In the genomic region with DNA sequence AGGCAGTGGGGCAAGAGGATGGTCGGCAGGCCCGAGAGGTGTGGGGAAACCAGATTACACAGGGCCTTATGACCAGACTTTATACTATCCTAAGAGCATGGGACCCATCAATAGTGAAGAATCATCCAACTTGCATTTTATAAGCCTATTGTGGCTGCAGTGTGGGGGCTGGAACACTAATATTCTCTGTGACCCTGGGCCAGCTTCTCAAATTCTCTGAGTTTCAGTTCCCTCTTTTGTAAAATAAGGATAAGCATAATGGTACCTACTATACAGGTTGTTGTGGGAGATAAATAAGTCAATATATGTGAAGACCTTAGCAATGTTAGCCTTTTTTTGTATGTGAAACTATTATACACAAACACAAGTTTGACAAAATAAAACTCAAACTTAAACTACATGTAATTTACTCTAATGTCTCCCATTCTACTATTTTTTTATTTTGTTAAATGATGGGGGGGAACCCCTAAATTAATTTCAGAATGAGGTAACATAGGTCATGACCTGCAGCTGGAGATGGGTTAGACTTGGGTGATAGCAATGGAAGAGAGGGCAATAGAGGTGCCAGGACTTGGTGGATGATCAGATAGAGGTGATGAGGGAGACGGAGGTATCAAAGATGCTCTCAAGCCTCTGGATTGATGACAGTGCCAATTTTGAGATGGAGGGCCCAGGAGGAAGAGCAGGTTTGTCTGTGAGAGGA, we compare ENCODE assay signal across 12 cellular contexts. TPM values are rescaled to one million over a fixed set of nuclear protein-coding genes. Genes with fewer than 3 reads are reported as not detected.
DNase-seq lines count a peak whose midpoint lies in the region; ATAC-seq and TF ChIP-seq lines count a peak whose summit lies in the region.
"Had no signal": no experiment of that assay in that cellular context is flagged by ENCODE, and none has a peak within 500 bp of the region (broad histone marks: within the 10 kb centered on the region; RNA-seq: fewer than 3 reads in every experiment).

No MANE protein-coding gene starts in this region.

- CTCF ChIA-PET in Calu3 (lab: Charles Lee): no interaction called here

- TF ChIP-seq CTCF in ascending aorta (IDR thresholded peaks at IDR 0.05): no peak
- TF ChIP-seq CTCF in Calu3 (IDR thresholded peaks at IDR 0.05; ENCODE audit: unreplicated experiment): no peak

- peak overlapping the region; percentile 29 for H3K27ac Mint-ChIP-seq in T-helper 1 cell treated with Interleukin-12 subunit alpha and Interleukin-12 subunit beta and Interleukin-4 antibody, amounts not matched to agents 30 μg/mL and 1 μg/mL, for 36 hours
- peak overlapping the region in 1 of 6 donors; percentile 2 for H3K27ac Mint-ChIP-seq in naive B cell
- no peak overlapping the region for H3K27ac Mint-ChIP-seq in Calu3 (ENCODE audit: unreplicated experiment)
- H3K27ac Mint-ChIP-seq: T-helper 17 cell had no signal

- no peaks in the 10 kb centered on the region for H3K9me3 ChIP-seq in ascending aorta

- DNase-seq in T-helper 1 cell (no peak), naive B cell (no peak), ascending aorta (ENCODE audit: low spot score in 2 of 2) (no peak), Calu3 (no peak)
- no peak for DNase-seq in stimulated activated CD4-positive, alpha-beta T cell treated with anti-CD3 and anti-CD28 coated beads, Interleukin-12 subunit alpha, Interleukin-12 subunit beta, amount 100 ng/mL, for 4 hours
- DNase-seq: activated effector memory CD4-positive, alpha-beta T cell treated with anti-CD3 and anti-CD28 coated beads, Interleukin-2, amount 50 U/mL, for 16 hours; NCI-H526 treated with DMSO at 0.1 percent for 48 hours; T-helper 17 cell; tibial artery had no signal

- no peaks in the 10 kb centered on the region for H3K27me3 Mint-ChIP-seq in T-helper 1 cell treated with Interleukin-12 subunit alpha and Interleukin-12 subunit beta and Interleukin-4 antibody, amounts not matched to agents 30 μg/mL and 1 μg/mL, for 36 hours (ENCODE audit: low read depth)
- no peaks in the 10 kb centered on the region for H3K27me3 Mint-ChIP-seq in naive B cell
- no peaks in the 10 kb centered on the region for H3K27me3 Mint-ChIP-seq in Calu3 (ENCODE audit: unreplicated experiment)
- H3K27me3 Mint-ChIP-seq: T-helper 17 cell had no signal

- peaks cover 7% of the 10 kb centered on the region for H3K9me3 Mint-ChIP-seq in T-helper 1 cell treated with Interleukin-12 subunit alpha and Interleukin-12 subunit beta and Interleukin-4 antibody, amounts not matched to agents 30 μg/mL and 1 μg/mL, for 36 hours
- H3K9me3 Mint-ChIP-seq in naive B cell: peaks cover 0 to 14% (median 5%) of the 10 kb centered on the region in 7 donors
- no peaks in the 10 kb centered on the region for H3K9me3 Mint-ChIP-seq in Calu3 (ENCODE audit: low read depth, unreplicated experiment)

- no peak overlapping the region for H3K4me3 ChIP-seq in ascending aorta
- H3K4me3 ChIP-seq: tibial artery had no signal

- ATAC-seq in GM21825 (IDR thresholded peaks at IDR 0.05; ENCODE audit: unreplicated experiment): peak; percentile 73
- peak; percentile 73 for ATAC-seq in HG03196 (IDR thresholded peaks at IDR 0.05; ENCODE audit: unreplicated experiment)
- peak; percentile 47 to 62 for ATAC-seq in naive B cell (ENCODE audit: low read depth in 2 of 2)
- ATAC-seq: T-helper 17 cell had no signal

- no peak overlapping the region for H3K27ac ChIP-seq in ascending aorta
- H3K27ac ChIP-seq: tibial artery had no signal

- H3K36me3 Mint-ChIP-seq in T-helper 1 cell treated with Interleukin-12 subunit alpha and Interleukin-12 subunit beta and Interleukin-4 antibody, amounts not matched to agents 30 μg/mL and 1 μg/mL, for 36 hours (ENCODE audit: low read depth): peaks cover 17% of the 10 kb centered on the region
- H3K36me3 Mint-ChIP-seq in naive B cell: peaks cover 0 to 7% of the 10 kb centered on the region in 2 donors
- H3K36me3 Mint-ChIP-seq in Calu3 (ENCODE audit: insufficient read depth, unreplicated experiment): no peaks in the 10 kb centered on the region

- intact Hi-C loops in ascending aorta (cut with DNase I) (no loop called here), Calu3 (cut with micrococcal nuclease; ENCODE audit: unreplicated experiment) (no loop called here)

- H3K36me3 ChIP-seq in ascending aorta: no peaks in the 10 kb centered on the region
- H3K36me3 ChIP-seq: tibial artery had no signal

- no peaks in the 10 kb centered on the region for H3K4me1 ChIP-seq in ascending aorta

- BruUV-seq in Calu3 (replicated peaks; lab: Mats Ljungman, UMichigan): no TSS peak

- H3K4me1 Mint-ChIP-seq in T-helper 1 cell treated with Interleukin-12 subunit alpha and Interleukin-12 subunit beta and Interleukin-4 antibody, amounts not matched to agents 30 μg/mL and 1 μg/mL, for 36 hours (ENCODE audit: low read depth): peaks cover 34% of the 10 kb centered on the region
- peaks cover 7 to 14% (median 10%) of the 10 kb centered on the region in 3 donors for H3K4me1 Mint-ChIP-seq in naive B cell
- no peaks in the 10 kb centered on the region for H3K4me1 Mint-ChIP-seq in Calu3 (ENCODE audit: low read depth, unreplicated experiment)

- no peak overlapping the region for H3K4me3 Mint-ChIP-seq in T-helper 1 cell treated with Interleukin-12 subunit alpha and Interleukin-12 subunit beta and Interleukin-4 antibody, amounts not matched to agents 30 μg/mL and 1 μg/mL, for 36 hours
- no peak overlapping the region for H3K4me3 Mint-ChIP-seq in naive B cell
- no peak overlapping the region for H3K4me3 Mint-ChIP-seq in Calu3 (ENCODE audit: low read depth, unreplicated experiment)
- H3K4me3 Mint-ChIP-seq: T-helper 17 cell had no signal

- no peaks in the 10 kb centered on the region for H3K27me3 ChIP-seq in ascending aorta
- H3K27me3 ChIP-seq: tibial artery had no signal

RNA-seq across cellular contexts. Expression of a gene that starts 30.1 kb away (rescaled TPM):
- polyA plus RNA-seq in naive B cell (ENCODE audit: low read depth in 6 of 6): 10 to 100 TPM in 1 of 6 donors, 1 to 10 TPM in 4, not detected in 1; 1.2 to 63.3 (median 2.7) TPM
- total RNA-seq in ascending aorta: 89.2 TPM
- total RNA-seq in Calu3 (2022): 16.4 and 22.9 TPM in 2 replicates
